21 cellular contexts compared by ENCODE assay signal in the genomic region with DNA sequence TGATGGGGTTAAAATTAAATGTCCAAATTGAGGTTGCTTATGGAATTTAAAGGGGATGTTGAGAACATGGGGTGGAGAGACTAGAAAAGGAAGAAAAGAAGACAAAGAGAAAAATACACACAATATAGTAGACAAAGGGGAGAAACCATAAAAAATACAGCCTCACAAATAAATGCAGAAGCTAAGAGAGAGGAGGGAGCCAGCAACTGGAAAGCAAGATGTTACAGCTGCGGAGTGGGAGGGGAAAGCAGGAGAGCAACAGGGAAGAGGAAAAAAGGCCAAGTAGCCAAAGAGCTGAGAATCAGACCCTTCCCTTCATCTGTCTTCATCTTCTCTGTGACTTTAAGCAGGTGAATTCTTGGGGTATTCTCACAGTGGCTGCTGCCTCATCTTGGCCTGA. TPM values are rescaled to one million over a fixed set of nuclear protein-coding genes. Genes with fewer than 3 reads are reported as not detected.
DNase-seq lines count a peak whose midpoint lies in the region; ATAC-seq and TF ChIP-seq lines count a peak whose summit lies in the region.
"Had no signal": no experiment of that assay in that cellular context is flagged by ENCODE, and none has a peak within 500 bp of the region (broad histone marks: within the 10 kb centered on the region; RNA-seq: fewer than 3 reads in every experiment).

No MANE protein-coding gene starts in this region.

- TF ChIP-seq POLR2A in IMR-90 (IDR thresholded peaks at IDR 0.05; ENCODE audit: low read depth, low read length) = no peak

- H3K27me3 Mint-ChIP-seq in dendritic cell treated with granulocyte-macrophage colony-stimulating factor and Interleukin-4, amounts not matched to agents 40 ng/mL and 50 ng/mL, for 4 days = no peaks in the 10 kb centered on the region
- H3K27me3 Mint-ChIP-seq in osteocyte (ENCODE audit: unreplicated experiment) (no peaks in the 10 kb centered on the region), GM23338 (ENCODE audit: insufficient read depth, low read depth, poor library complexity) (peaks cover 2% of the 10 kb centered on the region)
- no peaks in the 10 kb centered on the region for H3K27me3 Mint-ChIP-seq in activated CD4-positive, alpha-beta T cell treated with anti-CD3 and anti-CD28 coated beads, Interleukin-2, amount 10 ng/mL, durations not matched to agents 7 days and 5 days

- H2AFZ ChIP-seq in IMR-90 (replicated peaks; ENCODE audit: low read length, poor library complexity) (peak overlapping the region; percentile 53), GM23338 (no peak overlapping the region)
- H2AFZ ChIP-seq: hepatocyte had no signal

- DNase-seq in NCI-H1694 (lab: John Stamatoyannopoulos, UW) (peak; percentile 13), NCI-H1694 treated with DMSO at 0.1 percent for 48 hours (lab: John Stamatoyannopoulos, UW) (no peak), IMR-90 (no peak), osteocyte (ENCODE audit: extremely low spot score, unreplicated experiment) (no peak), GM23338 (ENCODE audit: low spot score) (no peak), mucosa of gallbladder (ENCODE audit: low spot score) (no peak)
- no peak for DNase-seq in activated CD4-positive, alpha-beta T cell treated with anti-CD3 and anti-CD28 coated beads, Interleukin-2, amount 10 ng/mL, durations not matched to agents 7 days and 5 days
- DNase-seq: activated CD4-positive, alpha-beta T cell treated with anti-CD3 and anti-CD28 coated beads, Interleukin-2, amount 10 ng/mL, durations not matched to agents 24 days and 14 days; activated naive CD8-positive, alpha-beta T cell treated with anti-CD3 and anti-CD28 coated beads, Interleukin-2, amount 10 ng/mL, durations not matched to agents 7 days and 5 days; body of pancreas; Calu3; EL; NCI-H2107; NCI-H524 treated with DMSO at 0.1 percent for 48 hours; ovary; right cardiac atrium; SIG-M5 had no signal

- peak overlapping the region; percentile 90 for H3K18ac ChIP-seq in IMR-90 (ENCODE audit: low read depth, low read length)

- intact Hi-C loops in IMR-90 (cut with micrococcal nuclease) = no loop called here
- intact Hi-C loops in dendritic cell treated with granulocyte-macrophage colony-stimulating factor and Interleukin-4, amounts not matched to agents 40 ng/mL and 50 ng/mL, for 4 days (cut with micrococcal nuclease) = no loop called here

- H3K23ac ChIP-seq in IMR-90 (ENCODE audit: low read depth, low read length) = peak overlapping the region; percentile 77

- H2BK120ac ChIP-seq in IMR-90 (ENCODE audit: low read depth, low read length) = peak overlapping the region; percentile 92

- peak overlapping the region; percentile 22; the same call in 1 of the 2 replicates for H3K9ac ChIP-seq in IMR-90 (ENCODE audit: low read depth, low read length)

- H3K4me3 Mint-ChIP-seq in dendritic cell treated with granulocyte-macrophage colony-stimulating factor and Interleukin-4, amounts not matched to agents 40 ng/mL and 50 ng/mL, for 4 days = no peak overlapping the region
- no peak overlapping the region for H3K4me3 Mint-ChIP-seq in osteocyte (ENCODE audit: unreplicated experiment)
- no peak overlapping the region for H3K4me3 Mint-ChIP-seq in activated CD4-positive, alpha-beta T cell treated with anti-CD3 and anti-CD28 coated beads, Interleukin-2, amount 10 ng/mL, durations not matched to agents 7 days and 5 days
- H3K4me3 Mint-ChIP-seq in GM23338 = no peak overlapping the region; the same call in 2 of the 3 replicates
- H3K4me3 Mint-ChIP-seq: activated CD4-positive, alpha-beta T cell treated with anti-CD3 and anti-CD28 coated beads, Interleukin-2, amount 10 ng/mL, durations not matched to agents 24 days and 14 days; activated naive CD8-positive, alpha-beta T cell treated with anti-CD3 and anti-CD28 coated beads, Interleukin-2, amount 10 ng/mL, durations not matched to agents 7 days and 5 days had no signal

- H2AK9ac ChIP-seq in IMR-90 (replicated peaks; ENCODE audit: low read depth, low read length, poor library complexity) = peak overlapping the region; percentile 87

- ATAC-seq in IMR-90 (ENCODE audit: low read depth) (no peak), GM23338 (no peak)
- ATAC-seq: body of pancreas, right cardiac atrium had no signal

- peaks cover 6 to 11% of the 10 kb centered on the region in 2 experiments; a peak in 2 of 4 replicates for H3K79me1 ChIP-seq in IMR-90 (ENCODE audit: low read depth in 1 of 2, low read length in 2 of 2)

- H2AK5ac ChIP-seq in IMR-90 (ENCODE audit: low read depth, low read length) = peak overlapping the region; percentile 97

- H3K14ac ChIP-seq in IMR-90 (replicated peaks; ENCODE audit: low read depth, low read length) = peak overlapping the region; percentile 72

- H3K27ac ChIP-seq in IMR-90 (ENCODE audit: insufficient read depth, low read length) (peak overlapping the region; percentile 78; the same call in 1 of the 2 replicates), GM23338 (ENCODE audit: low read depth) (no peak overlapping the region)
- H3K27ac ChIP-seq: body of pancreas, hepatocyte, ovary had no signal

- H3K4me2 ChIP-seq in IMR-90 (ENCODE audit: low read depth, low read length) = no peak overlapping the region
- no peak overlapping the region for H3K4me2 ChIP-seq in GM23338
- H3K4me2 ChIP-seq: hepatocyte had no signal

- H3K27me3 ChIP-seq in IMR-90 (ENCODE audit: control insufficient read depth, insufficient read depth, low read length) (no peaks in the 10 kb centered on the region), GM23338 (ENCODE audit: insufficient read depth) (no peaks in the 10 kb centered on the region)
- H3K27me3 ChIP-seq: body of pancreas, hepatocyte, ovary had no signal

- H3K79me2 ChIP-seq in GM23338 (replicated peaks; ENCODE audit: insufficient read depth) = no peaks in the 10 kb centered on the region
- H3K79me2 ChIP-seq: hepatocyte had no signal

- H3K9me3 ChIP-seq in IMR-90 (ENCODE audit: control insufficient read depth, insufficient read depth, low read length) = no peaks in the 10 kb centered on the region
- H3K9me3 ChIP-seq: body of pancreas, ovary had no signal

- no CpG with 5 or more reads among the region's 1 CpG for WGBS in IMR-90 (ENCODE audit: extremely low coverage in 2 of 2, insufficient read length in 1 of 2), 2 experiments

- peak overlapping the region; percentile 88 for H4K91ac ChIP-seq in IMR-90 (ENCODE audit: insufficient read depth, low read depth, low read length)

- H3K4me1 ChIP-seq in IMR-90 (ENCODE audit: control insufficient read depth, insufficient read depth, low read length) (peaks cover 20% of the 10 kb centered on the region), GM23338 (ENCODE audit: insufficient read depth) (0 out of 2 replicates have a peak, but pooled peaks cover 9% of the 10 kb centered on the region)
- H3K4me1 ChIP-seq: body of pancreas had no signal

- dilution Hi-C loops in IMR-90 (cut with HindIII; ENCODE audit: low sequenced_read_pairs, unreplicated experiment) = no loop called here

- H3K36me3 ChIP-seq in IMR-90 (ENCODE audit: control insufficient read depth, insufficient read depth, low read length) (no peaks in the 10 kb centered on the region), GM23338 (ENCODE audit: insufficient read depth) (no peaks in the 10 kb centered on the region)
- H3K36me3 ChIP-seq: ovary had no signal

- no peak overlapping the region for H3K56ac ChIP-seq in IMR-90 (ENCODE audit: extremely low read depth, insufficient read depth, low read length)

- no peaks in the 10 kb centered on the region for H3K9me2 ChIP-seq in GM23338 (ENCODE audit: insufficient read depth)

- H3K4me1 Mint-ChIP-seq in dendritic cell treated with granulocyte-macrophage colony-stimulating factor and Interleukin-4, amounts not matched to agents 40 ng/mL and 50 ng/mL, for 4 days (ENCODE audit: low read depth) = peaks cover 31% of the 10 kb centered on the region
- H3K4me1 Mint-ChIP-seq in osteocyte (ENCODE audit: unreplicated experiment) (peaks cover 33% of the 10 kb centered on the region), GM23338 (peaks cover 28% of the 10 kb centered on the region)
- peaks cover 22% of the 10 kb centered on the region for H3K4me1 Mint-ChIP-seq in activated CD4-positive, alpha-beta T cell treated with anti-CD3 and anti-CD28 coated beads, Interleukin-2, amount 10 ng/mL, durations not matched to agents 7 days and 5 days

- H2BK15ac ChIP-seq in IMR-90 (ENCODE audit: low read depth, low read length) = peak overlapping the region; percentile 93; the same call in 1 of the 3 replicates

- BruUV-seq in IMR-90 (replicated peaks; lab: Mats Ljungman, UMichigan) = no TSS peak

- peak overlapping the region; percentile 85 for H2BK20ac ChIP-seq in IMR-90 (ENCODE audit: low read depth, low read length)

- peak overlapping the region; percentile 1 to 88; a peak in 3 of 4 replicates for H4K8ac ChIP-seq in IMR-90 (ENCODE audit: low read depth in 2 of 2, low read length in 2 of 2)

- in situ Hi-C loops in IMR-90 (cut with MboI; ENCODE audit: low sequenced_read_pairs) = loop anchor here (5.0 kb wide), 1 partner anchor 49 kb away; no protein-coding TSS in a partner anchor

- H3K9me1 ChIP-seq in IMR-90 (ENCODE audit: insufficient read depth, low read length) = peaks cover 8% of the 10 kb centered on the region

- no peaks in the 10 kb centered on the region for H3K9me3 Mint-ChIP-seq in dendritic cell treated with granulocyte-macrophage colony-stimulating factor and Interleukin-4, amounts not matched to agents 40 ng/mL and 50 ng/mL, for 4 days
- H3K9me3 Mint-ChIP-seq in osteocyte (ENCODE audit: unreplicated experiment) (no peaks in the 10 kb centered on the region), GM23338 (no peaks in the 10 kb centered on the region)
- H3K9me3 Mint-ChIP-seq in activated CD4-positive, alpha-beta T cell treated with anti-CD3 and anti-CD28 coated beads, Interleukin-2, amount 10 ng/mL, durations not matched to agents 7 days and 5 days = no peaks in the 10 kb centered on the region
- H3K9me3 Mint-ChIP-seq: activated CD4-positive, alpha-beta T cell treated with anti-CD3 and anti-CD28 coated beads, Interleukin-2, amount 10 ng/mL, durations not matched to agents 24 days and 14 days; activated naive CD8-positive, alpha-beta T cell treated with anti-CD3 and anti-CD28 coated beads, Interleukin-2, amount 10 ng/mL, durations not matched to agents 7 days and 5 days; activated T-helper 2 cell treated with anti-CD3 and anti-CD28 coated beads, Interferon-gamma antibody, Interleukin-2, Interleukin-4, amounts not matched to agents 10 μg/mL and 5 μg/mL and 100 μg/mL, durations not matched to agents 14 hours and 24 hours and 36 hours had no signal

- peak overlapping the region; percentile 87 for H3K4ac ChIP-seq in IMR-90 (ENCODE audit: low read depth, low read length)

- POLR2A ChIA-PET in IMR-90 (lab: Charles Lee; ENCODE audit: unreplicated experiment) = interaction anchor here (1.4 kb wide), 1 partner anchor 130 kb away, joined by 4 read pairs; no protein-coding TSS in a partner anchor
- POLR2A ChIA-PET in activated CD4-positive, alpha-beta T cell treated with anti-CD3 and anti-CD28 coated beads, Interleukin-2, amount 10 ng/mL, durations not matched to agents 7 days and 5 days (lab: Charles Lee) = no interaction called here

- no peak for TF ChIP-seq RAD21 in IMR-90 (IDR thresholded peaks at IDR 0.05; ENCODE audit: low read length)

- H3K27ac Mint-ChIP-seq in dendritic cell treated with granulocyte-macrophage colony-stimulating factor and Interleukin-4, amounts not matched to agents 40 ng/mL and 50 ng/mL, for 4 days = peak overlapping the region; percentile 12
- peak overlapping the region; percentile 37 for H3K27ac Mint-ChIP-seq in osteocyte (ENCODE audit: unreplicated experiment)
- H3K27ac Mint-ChIP-seq in activated CD4-positive, alpha-beta T cell treated with anti-CD3 and anti-CD28 coated beads, Interleukin-2, amount 10 ng/mL, durations not matched to agents 7 days and 5 days = no peak overlapping the region
- H3K27ac Mint-ChIP-seq in GM23338 = no peak overlapping the region
- H3K27ac Mint-ChIP-seq: activated CD4-positive, alpha-beta T cell treated with anti-CD3 and anti-CD28 coated beads, Interleukin-2, amount 10 ng/mL, durations not matched to agents 24 days and 14 days; activated naive CD8-positive, alpha-beta T cell treated with anti-CD3 and anti-CD28 coated beads, Interleukin-2, amount 10 ng/mL, durations not matched to agents 7 days and 5 days; activated T-helper 2 cell treated with anti-CD3 and anti-CD28 coated beads, Interferon-gamma antibody, Interleukin-2, Interleukin-4, amounts not matched to agents 10 μg/mL and 5 μg/mL and 100 μg/mL, durations not matched to agents 14 hours and 24 hours and 36 hours had no signal

- H3K36me3 Mint-ChIP-seq in dendritic cell treated with granulocyte-macrophage colony-stimulating factor and Interleukin-4, amounts not matched to agents 40 ng/mL and 50 ng/mL, for 4 days (ENCODE audit: low read depth) = no peaks in the 10 kb centered on the region
- H3K36me3 Mint-ChIP-seq in osteocyte (ENCODE audit: unreplicated experiment) (no peaks in the 10 kb centered on the region), GM23338 (ENCODE audit: low read depth) (no peaks in the 10 kb centered on the region)
- peaks cover 14% of the 10 kb centered on the region for H3K36me3 Mint-ChIP-seq in activated CD4-positive, alpha-beta T cell treated with anti-CD3 and anti-CD28 coated beads, Interleukin-2, amount 10 ng/mL, durations not matched to agents 7 days and 5 days (ENCODE audit: low read depth)

- H3K4me3 ChIP-seq in IMR-90 (ENCODE audit: insufficient read depth, low read depth, low read length) (no peak overlapping the region), GM23338 (no peak overlapping the region)
- H3K4me3 ChIP-seq: body of pancreas, coronary artery, hepatocyte, ovary had no signal

- peak overlapping the region; percentile 87 for H2BK5ac ChIP-seq in IMR-90 (ENCODE audit: low read depth, low read length, poor library complexity, severe bottlenecking)

- H4K5ac ChIP-seq in IMR-90 (ENCODE audit: low read depth, low read length) = peak overlapping the region; percentile 93

- CTCF ChIA-PET in IMR-90 (lab: Yijun Ruan, JAX) = interaction anchor here (1.0 to 1.3 kb wide), 2 partner anchors 9 to 21 kb away, joined by 4 read pairs; no protein-coding TSS in a partner anchor
- CTCF ChIA-PET in activated CD4-positive, alpha-beta T cell treated with anti-CD3 and anti-CD28 coated beads, Interleukin-2, amount 10 ng/mL, durations not matched to agents 7 days and 5 days (lab: Charles Lee) = interaction anchor here (0.9 to 7.5 kb wide), 4 partner anchors 11 to 183 kb away, joined by 3 to 39 read pairs (median 7); no protein-coding TSS in a partner anchor

- no peaks in the 10 kb centered on the region for H3F3A ChIP-seq in GM23338 (replicated peaks; ENCODE audit: low read depth)

- H4K20me1 ChIP-seq in IMR-90 (ENCODE audit: insufficient read depth, low read length) (no peaks in the 10 kb centered on the region), GM23338 (replicated peaks; ENCODE audit: insufficient read depth) (peaks cover 4% of the 10 kb centered on the region; the same call in 1 of the 2 replicates)

- TF ChIP-seq CTCF in IMR-90 (conservative IDR thresholded peaks at IDR 0.05; ENCODE audit: low read depth, low read length) = no peak
- TF ChIP-seq CTCF in osteocyte (IDR thresholded peaks at IDR 0.05) = no peak
- no peak for TF ChIP-seq CTCF in GM23338 (conservative IDR thresholded peaks at IDR 0.05; ENCODE audit: low read depth in 2 of 2)

RNA-seq across cellular contexts. Expression of a gene that starts 39.7 kb away (rescaled TPM):
- total RNA-seq in IMR-90 (2012; rRNA removed) (25.8 and 45.2 TPM in 2 replicates), osteocyte (33.8 and 34.5 TPM in 2 replicates), mucosa of gallbladder (29.8 TPM)
- polyA plus RNA-seq in IMR-90 (2012; rRNA removed) (36.3 and 37.3 TPM in 2 replicates), GM23338 (2016; fragmentation: Nextera tagmentation; extraction: Ambion mirVana) (21.8 and 23.1 TPM in 2 replicates)
- polyA plus RNA-seq in IMR-90 (2012; cell fraction: cytosol; rRNA removed) = 26.8 and 48.8 TPM in 2 replicates
- 36.2 and 50.9 TPM in 2 replicates for polyA plus RNA-seq in IMR-90 (2012; cell fraction: nucleus; rRNA removed; ENCODE audit: low replicate concordance)
- total RNA-seq in activated CD4-positive, alpha-beta T cell treated with anti-CD3 and anti-CD28 coated beads, Interleukin-2, amount 10 ng/mL, durations not matched to agents 7 days and 5 days = 10 to 100 TPM; 24.3 to 27.8 TPM
- total RNA-seq in GM23338 (2014; rRNA removed; shearing (Covaris generic)) = 19.6 and 23.8 TPM in 2 replicates

RNA-seq across cellular contexts. Expression of a gene that starts 51.5 kb away (rescaled TPM):
- 40.9 and 66.9 TPM in 2 replicates for total RNA-seq in IMR-90 (2012; rRNA removed)
- 15.3 and 18.0 TPM in 2 replicates for polyA plus RNA-seq in IMR-90 (2012; rRNA removed)
- 3.8 and 5.5 TPM in 2 replicates for polyA plus RNA-seq in IMR-90 (2012; cell fraction: cytosol; rRNA removed)
- 2.4 and 10.2 TPM in 2 replicates for polyA plus RNA-seq in IMR-90 (2012; cell fraction: nucleus; rRNA removed; ENCODE audit: low replicate concordance)
- total RNA-seq in osteocyte = 98.1 and 104 TPM in 2 replicates
- 100 to 1,000 TPM; 145 to 170 TPM for total RNA-seq in activated CD4-positive, alpha-beta T cell treated with anti-CD3 and anti-CD28 coated beads, Interleukin-2, amount 10 ng/mL, durations not matched to agents 7 days and 5 days
- 193 and 212 TPM in 2 replicates for total RNA-seq in GM23338 (2014; rRNA removed; shearing (Covaris generic))
- polyA plus RNA-seq in GM23338 (2016; fragmentation: Nextera tagmentation; extraction: Ambion mirVana) = 152 and 175 TPM in 2 replicates
- total RNA-seq in mucosa of gallbladder = 62.0 TPM

RNA-seq across cellular contexts. Expression of a gene that starts 52.1 kb away (rescaled TPM):
- total RNA-seq in IMR-90 (2012; rRNA removed) = 1,291 and 1,409 TPM in 2 replicates
- 631 and 747 TPM in 2 replicates for polyA plus RNA-seq in IMR-90 (2012; rRNA removed)
- polyA plus RNA-seq in IMR-90 (2012; cell fraction: cytosol; rRNA removed) = 536 and 830 TPM in 2 replicates
- polyA plus RNA-seq in IMR-90 (2012; cell fraction: nucleus; rRNA removed; ENCODE audit: low replicate concordance) = 116 and 626 TPM in 2 replicates
- 792 and 819 TPM in 2 replicates for total RNA-seq in osteocyte
- total RNA-seq in activated CD4-positive, alpha-beta T cell treated with anti-CD3 and anti-CD28 coated beads, Interleukin-2, amount 10 ng/mL, durations not matched to agents 7 days and 5 days = 1,000 to 10,000 TPM; 1,432 to 1,554 TPM
- total RNA-seq in GM23338 (2014; rRNA removed; shearing (Covaris generic)) = 1,104 and 1,281 TPM in 2 replicates
- 2,363 and 2,576 TPM in 2 replicates for polyA plus RNA-seq in GM23338 (2016; fragmentation: Nextera tagmentation; extraction: Ambion mirVana)
- 686 TPM for total RNA-seq in mucosa of gallbladder

Comparison
In these comparisons a context has a peak if more than half of its experiments do, and no peak if none do; other contexts are left out.
1. H3K27ac Mint-ChIP-seq: peak in dendritic cell treated with granulocyte-macrophage colony-stimulating factor and Interleukin-4, amounts not matched to agents 40 ng/mL and 50 ng/mL, for 4 days (single experiment) and osteocyte (single experiment); none in activated CD4-positive, alpha-beta T cell treated with anti-CD3 and anti-CD28 coated beads, Interleukin-2, amount 10 ng/mL, durations not matched to agents 7 days and 5 days (single experiment) and GM23338 (single experiment).